In genomic region chr15:41648097-41648496, GRCh38 we compare ENCODE assay signal across 1 cellular context.
TF ChIP-seq lines count a peak whose summit lies in the region.

No MANE protein-coding gene starts in this region.

TF ChIP-seq in HepG2, 621 proteins besides CTCF, POLR2A, EP300 and RAD21 (continued from another document):
- TF ChIP-seq, protein P1, sequence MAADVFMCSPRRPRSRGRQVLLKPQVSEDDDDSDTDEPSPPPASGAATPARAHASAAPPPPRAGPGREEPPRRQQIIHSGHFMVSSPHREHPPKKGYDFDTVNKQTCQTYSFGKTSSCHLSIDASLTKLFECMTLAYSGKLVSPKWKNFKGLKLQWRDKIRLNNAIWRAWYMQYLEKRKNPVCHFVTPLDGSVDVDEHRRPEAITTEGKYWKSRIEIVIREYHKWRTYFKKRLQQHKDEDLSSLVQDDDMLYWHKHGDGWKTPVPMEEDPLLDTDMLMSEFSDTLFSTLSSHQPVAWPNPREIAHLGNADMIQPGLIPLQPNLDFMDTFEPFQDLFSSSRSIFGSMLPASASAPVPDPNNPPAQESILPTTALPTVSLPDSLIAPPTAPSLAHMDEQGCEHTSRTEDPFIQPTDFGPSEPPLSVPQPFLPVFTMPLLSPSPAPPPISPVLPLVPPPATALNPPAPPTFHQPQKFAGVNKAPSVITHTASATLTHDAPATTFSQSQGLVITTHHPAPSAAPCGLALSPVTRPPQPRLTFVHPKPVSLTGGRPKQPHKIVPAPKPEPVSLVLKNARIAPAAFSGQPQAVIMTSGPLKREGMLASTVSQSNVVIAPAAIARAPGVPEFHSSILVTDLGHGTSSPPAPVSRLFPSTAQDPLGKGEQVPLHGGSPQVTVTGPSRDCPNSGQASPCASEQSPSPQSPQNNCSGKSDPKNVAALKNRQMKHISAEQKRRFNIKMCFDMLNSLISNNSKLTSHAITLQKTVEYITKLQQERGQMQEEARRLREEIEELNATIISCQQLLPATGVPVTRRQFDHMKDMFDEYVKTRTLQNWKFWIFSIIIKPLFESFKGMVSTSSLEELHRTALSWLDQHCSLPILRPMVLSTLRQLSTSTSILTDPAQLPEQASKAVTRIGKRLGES (CRISPR knock-in tag; IDR thresholded peaks at IDR 0.05; ENCODE audit: borderline replicate concordance): no peak
- TF ChIP-seq CENPBD1 (CRISPR knock-in tag; IDR thresholded peaks at IDR 0.05; ENCODE audit: borderline replicate concordance, low read depth) (no peak), HNRNPUL1 (IDR thresholded peaks at IDR 0.05; ENCODE audit: low read depth, low read length) (no peak), ZFP36 (IDR thresholded peaks at IDR 0.05; ENCODE audit: borderline replicate concordance, low read depth, low read length, partially characterized antibody) (no peak), SIN3B (IDR thresholded peaks at IDR 0.05; ENCODE audit: low read length) (no peak), ATAD3A (CRISPR knock-in tag; IDR thresholded peaks at IDR 0.05) (no peak), ZNF746 (CRISPR knock-in tag; IDR thresholded peaks at IDR 0.05) (no peak), ZNF367 (CRISPR knock-in tag; IDR thresholded peaks at IDR 0.05; ENCODE audit: borderline replicate concordance) (no peak), RNF2 (conservative IDR thresholded peaks at IDR 0.05; ENCODE audit: low read depth) (no peak), ZNF205 (CRISPR knock-in tag; IDR thresholded peaks at IDR 0.05) (no peak), GFI1 (CRISPR knock-in tag; IDR thresholded peaks at IDR 0.05; ENCODE audit: borderline replicate concordance) (no peak), TEAD2 (CRISPR knock-in tag; IDR thresholded peaks at IDR 0.05) (no peak), ZSCAN25 (CRISPR knock-in tag; IDR thresholded peaks at IDR 0.05) (no peak), RXRB (CRISPR knock-in tag; IDR thresholded peaks at IDR 0.05; ENCODE audit: borderline replicate concordance) (peak; percentile 14; the same call in 1 of the 2 replicates), NCOA5 (CRISPR knock-in tag; IDR thresholded peaks at IDR 0.05) (no peak), ZNF546 (CRISPR knock-in tag; conservative IDR thresholded peaks at IDR 0.05) (no peak), TCF12 (IDR thresholded peaks at IDR 0.05) (no peak), TCF12 (CRISPR knock-in tag; IDR thresholded peaks at IDR 0.05) (no peak), IRX3 (CRISPR knock-in tag; IDR thresholded peaks at IDR 0.05; ENCODE audit: borderline replicate concordance, low read depth) (no peak), KAT2B (IDR thresholded peaks at IDR 0.05; ENCODE audit: borderline replicate concordance, low read depth, low read length) (no peak), ARHGAP35 (CRISPR knock-in tag; IDR thresholded peaks at IDR 0.05; ENCODE audit: borderline replicate concordance) (no peak)
- TF ChIP-seq, protein P2, sequence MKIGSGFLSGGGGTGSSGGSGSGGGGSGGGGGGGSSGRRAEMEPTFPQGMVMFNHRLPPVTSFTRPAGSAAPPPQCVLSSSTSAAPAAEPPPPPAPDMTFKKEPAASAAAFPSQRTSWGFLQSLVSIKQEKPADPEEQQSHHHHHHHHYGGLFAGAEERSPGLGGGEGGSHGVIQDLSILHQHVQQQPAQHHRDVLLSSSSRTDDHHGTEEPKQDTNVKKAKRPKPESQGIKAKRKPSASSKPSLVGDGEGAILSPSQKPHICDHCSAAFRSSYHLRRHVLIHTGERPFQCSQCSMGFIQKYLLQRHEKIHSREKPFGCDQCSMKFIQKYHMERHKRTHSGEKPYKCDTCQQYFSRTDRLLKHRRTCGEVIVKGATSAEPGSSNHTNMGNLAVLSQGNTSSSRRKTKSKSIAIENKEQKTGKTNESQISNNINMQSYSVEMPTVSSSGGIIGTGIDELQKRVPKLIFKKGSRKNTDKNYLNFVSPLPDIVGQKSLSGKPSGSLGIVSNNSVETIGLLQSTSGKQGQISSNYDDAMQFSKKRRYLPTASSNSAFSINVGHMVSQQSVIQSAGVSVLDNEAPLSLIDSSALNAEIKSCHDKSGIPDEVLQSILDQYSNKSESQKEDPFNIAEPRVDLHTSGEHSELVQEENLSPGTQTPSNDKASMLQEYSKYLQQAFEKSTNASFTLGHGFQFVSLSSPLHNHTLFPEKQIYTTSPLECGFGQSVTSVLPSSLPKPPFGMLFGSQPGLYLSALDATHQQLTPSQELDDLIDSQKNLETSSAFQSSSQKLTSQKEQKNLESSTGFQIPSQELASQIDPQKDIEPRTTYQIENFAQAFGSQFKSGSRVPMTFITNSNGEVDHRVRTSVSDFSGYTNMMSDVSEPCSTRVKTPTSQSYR (CRISPR knock-in tag; IDR thresholded peaks at IDR 0.05; ENCODE audit: borderline replicate concordance): no peak
- TF ChIP-seq, protein P3, sequence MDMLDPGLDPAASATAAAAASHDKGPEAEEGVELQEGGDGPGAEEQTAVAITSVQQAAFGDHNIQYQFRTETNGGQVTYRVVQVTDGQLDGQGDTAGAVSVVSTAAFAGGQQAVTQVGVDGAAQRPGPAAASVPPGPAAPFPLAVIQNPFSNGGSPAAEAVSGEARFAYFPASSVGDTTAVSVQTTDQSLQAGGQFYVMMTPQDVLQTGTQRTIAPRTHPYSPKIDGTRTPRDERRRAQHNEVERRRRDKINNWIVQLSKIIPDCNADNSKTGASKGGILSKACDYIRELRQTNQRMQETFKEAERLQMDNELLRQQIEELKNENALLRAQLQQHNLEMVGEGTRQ (IDR thresholded peaks at IDR 0.05; ENCODE audit: low read depth, low read length): no peak
- TF ChIP-seq, protein P3 (CRISPR knock-in tag; IDR thresholded peaks at IDR 0.05; ENCODE audit: borderline replicate concordance): no peak
